Comparison of ENCODE assay signal across 8 cellular contexts in the genomic region with DNA sequence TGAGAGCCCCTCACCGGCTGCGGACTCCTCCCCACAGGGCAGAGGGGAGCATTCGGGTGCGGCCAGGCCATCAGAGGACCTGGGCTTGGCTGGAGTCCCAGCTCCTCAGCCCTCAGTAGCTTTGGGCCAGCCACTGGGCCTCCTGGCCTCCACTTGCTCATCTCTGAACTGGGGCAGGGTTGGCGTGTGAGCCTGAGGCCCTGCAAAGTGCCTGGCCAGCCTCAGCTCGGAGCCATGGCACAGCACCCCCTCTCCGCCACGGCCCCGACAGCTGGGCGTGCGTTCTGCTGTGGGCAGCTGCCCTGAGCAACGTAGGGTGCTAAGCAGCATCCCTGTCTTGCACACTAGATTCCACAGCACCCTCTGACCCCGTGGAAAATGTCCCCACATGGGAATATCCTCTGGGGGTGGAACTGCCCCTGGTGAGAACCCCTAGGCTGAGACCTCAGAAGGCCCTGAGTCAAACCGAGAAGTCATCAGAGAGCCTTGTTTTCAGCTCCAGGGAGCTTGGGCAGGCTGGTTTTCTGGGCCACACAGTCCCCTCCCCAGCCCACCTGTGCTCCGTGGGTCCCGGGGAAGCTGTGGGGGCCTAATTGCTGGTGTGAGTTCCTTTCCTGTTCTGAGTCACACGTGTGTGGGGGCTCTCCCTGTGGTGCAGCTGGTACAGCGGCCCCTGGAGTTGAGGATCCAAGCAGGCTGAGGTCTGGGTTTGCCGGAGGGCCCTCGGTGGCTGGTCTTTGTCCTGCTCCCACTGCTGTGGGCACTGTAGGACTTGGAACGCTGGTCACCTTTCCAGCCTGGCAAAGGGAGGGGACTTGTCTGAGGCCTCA. TPM values are rescaled to one million over a fixed set of nuclear protein-coding genes. Genes with fewer than 3 reads are reported as not detected.
DNase-seq lines count a peak whose midpoint lies in the region; ATAC-seq and TF ChIP-seq lines count a peak whose summit lies in the region.

No MANE protein-coding gene starts in this region.

- H3K4me3 ChIP-seq in neuronal stem cell (ENCODE audit: low read length in 2 of 2) (no peak overlapping the region), suprapubic skin (no peak overlapping the region)

- no peak overlapping the region for H4K8ac ChIP-seq in neuronal stem cell (ENCODE audit: low read depth, low read length)

- no peak overlapping the region for H2AK5ac ChIP-seq in neuronal stem cell (ENCODE audit: low read depth, low read length)

- TF ChIP-seq CTCF in suprapubic skin (IDR thresholded peaks at IDR 0.05): no peak

- no peak for TF ChIP-seq EP300 in suprapubic skin (IDR thresholded peaks at IDR 0.05)

- peaks cover 5% of the 10 kb centered on the region for H3K4me1 Mint-ChIP-seq in activated CD4-positive, alpha-beta T cell treated with anti-CD3 and anti-CD28 coated beads, Interleukin-2, amount 10 ng/mL, durations not matched to agents 24 days and 14 days
- H3K4me1 Mint-ChIP-seq in IgD-negative memory B cell: peaks cover 34 to 50% (median 34%) of the 10 kb centered on the region in 3 donors

- H3K27ac ChIP-seq in neuronal stem cell (replicated peaks; ENCODE audit: low read length): no peak overlapping the region
- H3K27ac ChIP-seq in suprapubic skin: no peak overlapping the region

- H3K79me1 ChIP-seq in neuronal stem cell (ENCODE audit: low read depth, low read length): peaks cover 2% of the 10 kb centered on the region

- H3K27me3 Mint-ChIP-seq in activated CD4-positive, alpha-beta T cell treated with anti-CD3 and anti-CD28 coated beads, Interleukin-2, amount 10 ng/mL, durations not matched to agents 24 days and 14 days: peaks cover 2% of the 10 kb centered on the region
- peaks cover 10% of the 10 kb centered on the region for H3K27me3 Mint-ChIP-seq in IgD-negative memory B cell

- peak; percentile 59 for ATAC-seq in GM21786 (IDR thresholded peaks at IDR 0.05; ENCODE audit: unreplicated experiment)

- no peaks in the 10 kb centered on the region for H3K36me3 Mint-ChIP-seq in activated CD4-positive, alpha-beta T cell treated with anti-CD3 and anti-CD28 coated beads, Interleukin-2, amount 10 ng/mL, durations not matched to agents 24 days and 14 days (ENCODE audit: low read depth)
- H3K36me3 Mint-ChIP-seq in IgD-negative memory B cell: peaks cover 4% of the 10 kb centered on the region

- H3K14ac ChIP-seq in neuronal stem cell (ENCODE audit: low read length): peak overlapping the region; percentile 31

- no peak for DNase-seq in activated CD4-positive, alpha-beta T cell treated with anti-CD3 and anti-CD28 coated beads, Interleukin-2, amount 10 ng/mL, durations not matched to agents 24 days and 14 days
- no peak for DNase-seq in activated CD4-positive, alpha-beta T cell treated with anti-CD3 and anti-CD28 coated beads for 4 hours
- DNase-seq in neuronal stem cell (ENCODE audit: low spot score): no peak
- no peak for DNase-seq in suprapubic skin (ENCODE audit: low spot score in 2 of 2)
- DNase-seq in dedifferentiated amniotic fluid mesenchymal stem cell (ENCODE audit: extremely low spot score): no peak
- DNase-seq in COLO829 (ENCODE audit: low spot score): no peak

- intact Hi-C loops in activated CD4-positive, alpha-beta T cell treated with anti-CD3 and anti-CD28 coated beads, Interleukin-2, amount 10 ng/mL, durations not matched to agents 24 days and 14 days (cut with micrococcal nuclease): no loop called here

- peak overlapping the region; percentile 93 for H2BK12ac ChIP-seq in neuronal stem cell (ENCODE audit: low read length)

- no peak for TF ChIP-seq POLR2A in suprapubic skin (IDR thresholded peaks at IDR 0.05)

- peak overlapping the region; percentile 80 for H3K23ac ChIP-seq in neuronal stem cell (ENCODE audit: low read depth, low read length, poor library complexity)

- H2BK5ac ChIP-seq in neuronal stem cell (ENCODE audit: low read length): peak overlapping the region; percentile 5

- no peak overlapping the region for H2BK120ac ChIP-seq in neuronal stem cell (ENCODE audit: low read depth, low read length)

- H3K9me3 ChIP-seq in neuronal stem cell (replicated peaks in 1 of 2; ENCODE audit: control insufficient read depth in 2 of 2, insufficient read depth in 1 of 2, low read depth in 1 of 2, low read length in 2 of 2) (no peaks in the 10 kb centered on the region), suprapubic skin (no peaks in the 10 kb centered on the region)

- no CpG with 5 or more reads among the region's 21 CpGs for WGBS in neuronal stem cell (ENCODE audit: extremely low coverage in 2 of 2, insufficient read length in 2 of 2, insufficient replicate concordance in 1 of 2), 2 donors
- WGBS in suprapubic skin: 75% methylated on average over 4 of the region's 21 CpGs

- peak overlapping the region; percentile 64 for H4K91ac ChIP-seq in neuronal stem cell (ENCODE audit: low read depth, low read length, poor library complexity)

- H3K36me3 ChIP-seq in neuronal stem cell (replicated peaks in 1 of 2; ENCODE audit: control insufficient read depth in 2 of 2, insufficient read depth in 2 of 2, low read length in 2 of 2): no peaks in the 10 kb centered on the region
- H3K36me3 ChIP-seq in suprapubic skin: no peaks in the 10 kb centered on the region

- H2BK15ac ChIP-seq in neuronal stem cell (ENCODE audit: low read length): peak overlapping the region; percentile 15

- H2AFZ ChIP-seq in neuronal stem cell (ENCODE audit: low read length): no peak overlapping the region

- H3K27ac Mint-ChIP-seq in activated CD4-positive, alpha-beta T cell treated with anti-CD3 and anti-CD28 coated beads, Interleukin-2, amount 10 ng/mL, durations not matched to agents 24 days and 14 days: peak overlapping the region; percentile 6
- peak overlapping the region; percentile 80 to 92 (median 90) for H3K27ac Mint-ChIP-seq in IgD-negative memory B cell

- H3K4ac ChIP-seq in neuronal stem cell (ENCODE audit: low read length): no peak overlapping the region

- no peak overlapping the region for H3K4me3 Mint-ChIP-seq in activated CD4-positive, alpha-beta T cell treated with anti-CD3 and anti-CD28 coated beads, Interleukin-2, amount 10 ng/mL, durations not matched to agents 24 days and 14 days
- peak overlapping the region in 3 of 4 donors; percentile 12 to 91 (median 68) for H3K4me3 Mint-ChIP-seq in IgD-negative memory B cell

- H3K4me1 ChIP-seq in neuronal stem cell (ENCODE audit: control insufficient read depth in 2 of 2, insufficient read depth in 1 of 2, low read depth in 1 of 2, low read length in 2 of 2): peaks cover under 1 to 5% of the 10 kb centered on the region in 2 donors
- peaks cover 15% of the 10 kb centered on the region for H3K4me1 ChIP-seq in suprapubic skin

- peak overlapping the region; percentile 70 for H3K9ac ChIP-seq in neuronal stem cell (ENCODE audit: low read depth, low read length, poor library complexity)

- no peaks in the 10 kb centered on the region for H3K9me3 Mint-ChIP-seq in activated CD4-positive, alpha-beta T cell treated with anti-CD3 and anti-CD28 coated beads, Interleukin-2, amount 10 ng/mL, durations not matched to agents 24 days and 14 days
- no peaks in the 10 kb centered on the region for H3K9me3 Mint-ChIP-seq in IgD-negative memory B cell

- no peak overlapping the region for H3K4me2 ChIP-seq in neuronal stem cell (ENCODE audit: insufficient read depth, low read length, poor library complexity, severe bottlenecking)

- H3K27me3 ChIP-seq in neuronal stem cell (ENCODE audit: control insufficient read depth in 3 of 3, insufficient read depth in 3 of 3, low read depth in 1 of 3, low read length in 3 of 3) (peaks cover 0 to 69% (median 0%) of the 10 kb centered on the region in 3 experiments), suprapubic skin (peaks cover 39% of the 10 kb centered on the region)

- peak overlapping the region; percentile 64 for H3K18ac ChIP-seq in neuronal stem cell (ENCODE audit: low read length)

RNA-seq across cellular contexts. Expression of a gene that starts 24.5 kb away (rescaled TPM):
- 1.3 and 1.4 TPM in 2 replicates for total RNA-seq in activated CD4-positive, alpha-beta T cell treated with anti-CD3 and anti-CD28 coated beads, Interleukin-2, amount 10 ng/mL, durations not matched to agents 24 days and 14 days
- polyA plus RNA-seq in IgD-negative memory B cell: 0.88 TPM
- polyA plus RNA-seq in neuronal stem cell (2013, experiment 1 of 2): 0.18 TPM
- 0.19 TPM for polyA plus RNA-seq in neuronal stem cell (2013, experiment 2 of 2)
- total RNA-seq in suprapubic skin: 10 to 100 TPM in 3 of 4 donors, 1 to 10 TPM in 1; 8.8 to 24.7 (median 16.9) TPM

RNA-seq across cellular contexts. Expression of a gene that starts 26.9 kb away (rescaled TPM):
- 41.3 and 44.7 TPM in 2 replicates for total RNA-seq in activated CD4-positive, alpha-beta T cell treated with anti-CD3 and anti-CD28 coated beads, Interleukin-2, amount 10 ng/mL, durations not matched to agents 24 days and 14 days
- polyA plus RNA-seq in IgD-negative memory B cell: 29.7 TPM
- polyA plus RNA-seq in neuronal stem cell (2013, experiment 1 of 2): 24.6 TPM
- polyA plus RNA-seq in neuronal stem cell (2013, experiment 2 of 2): 25.7 TPM
- total RNA-seq in suprapubic skin: 10 to 100 TPM; 16.4 to 33.7 (median 19.6) TPM

RNA-seq across cellular contexts. Expression of a gene that starts 52.0 kb away (rescaled TPM):
- total RNA-seq in activated CD4-positive, alpha-beta T cell treated with anti-CD3 and anti-CD28 coated beads, Interleukin-2, amount 10 ng/mL, durations not matched to agents 24 days and 14 days: 8.6 and 9.7 TPM in 2 replicates
- polyA plus RNA-seq in IgD-negative memory B cell: 37.8 TPM
- 13.4 TPM for polyA plus RNA-seq in neuronal stem cell (2013, experiment 1 of 2)
- polyA plus RNA-seq in neuronal stem cell (2013, experiment 2 of 2): 13.2 TPM
- 10 to 100 TPM; 36.9 to 52.6 (median 44.8) TPM for total RNA-seq in suprapubic skin
